In the genomic region with DNA sequence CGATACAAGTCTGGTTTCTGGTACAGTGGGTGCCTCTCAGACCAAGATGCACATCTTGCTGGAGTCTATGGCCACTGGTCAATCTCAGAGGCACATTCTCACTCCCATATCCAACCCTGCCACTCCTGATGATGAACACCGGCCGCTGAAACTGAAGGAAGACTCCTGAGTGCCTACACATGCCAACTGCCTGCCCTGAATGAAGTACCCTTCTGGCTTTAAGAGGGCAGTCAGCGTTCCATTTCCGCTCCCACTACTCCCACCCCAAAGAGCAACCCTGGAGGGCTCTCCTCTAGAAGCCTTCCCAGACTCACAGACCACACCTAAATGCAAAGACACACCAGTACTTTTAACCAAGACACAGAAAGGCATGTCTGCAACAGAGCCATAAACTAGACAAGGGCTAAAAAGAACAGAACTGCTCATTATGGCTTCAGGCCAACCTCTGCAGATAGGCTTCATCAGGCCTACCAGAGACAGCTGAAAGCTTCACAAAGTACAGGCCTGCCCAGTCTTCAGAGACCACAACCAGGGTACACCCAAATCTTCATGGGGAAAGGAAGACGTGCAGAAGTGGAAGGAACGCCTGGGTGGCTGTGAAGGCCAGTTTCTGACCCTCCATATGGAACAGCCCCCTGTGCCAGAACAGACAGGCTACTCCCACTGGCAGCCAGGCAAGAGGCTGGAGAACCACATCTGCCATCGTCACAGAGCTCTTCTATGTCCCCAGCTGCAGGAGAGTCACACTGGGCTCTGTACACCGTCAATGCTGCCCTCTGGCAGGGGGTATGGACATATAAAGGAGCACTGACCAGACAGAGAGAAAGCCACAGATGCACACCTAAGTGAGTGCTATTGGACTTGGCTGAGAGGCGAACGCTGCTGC, we compare ENCODE assay signal across 14 cellular contexts. TPM values are rescaled to one million over a fixed set of nuclear protein-coding genes. Genes with fewer than 3 reads are reported as not detected.
DNase-seq lines count a peak whose midpoint lies in the region; ATAC-seq and TF ChIP-seq lines count a peak whose summit lies in the region.
"Had no signal": no experiment of that assay in that cellular context is flagged by ENCODE, and none has a peak within 500 bp of the region (broad histone marks: within the 10 kb centered on the region; RNA-seq: fewer than 3 reads in every experiment).

No MANE protein-coding gene starts in this region.

- no peak overlapping the region for H2AFZ ChIP-seq in SK-N-SH (ENCODE audit: low read depth)

- H3K9ac ChIP-seq in SK-N-SH (no peak overlapping the region), stomach smooth muscle (ENCODE audit: low read length in 2 of 2) (peak overlapping the region; percentile 13 to 29)

- POLR2A ChIA-PET in SK-N-SH (lab: Yijun Ruan, JAX) = interaction anchor here (1.2 kb wide), 1 partner anchor 12 kb away, joined by 4 read pairs; no protein-coding TSS in a partner anchor

- TF ChIP-seq RAD21 in SK-N-SH (IDR thresholded peaks at IDR 0.05; ENCODE audit: low read length) = 0 out of 2 replicates have a peak, but pooled peaks have one; percentile 1

- H3K4me1 ChIP-seq in SK-N-SH (ENCODE audit: control insufficient read depth in 1 of 2, insufficient read depth in 2 of 2, low read depth in 1 of 2, low read length in 1 of 2) (peaks cover 0 to 52% of the 10 kb centered on the region in 2 experiments; a peak in 1 of 4 replicates), stomach smooth muscle (ENCODE audit: control insufficient read depth, insufficient read depth, low read length) (peaks cover 31% of the 10 kb centered on the region)

- H3K9me2 ChIP-seq in SK-N-SH = no peaks in the 10 kb centered on the region

- TF ChIP-seq CTCF in SK-N-SH (IDR thresholded peaks at IDR 0.05) (no peak), fibroblast of pulmonary artery (IDR thresholded peaks at IDR 0.05; ENCODE audit: low read length, missing control alignments) (no peak)

- H3K9me3 ChIP-seq in SK-N-SH = no peaks in the 10 kb centered on the region
- no peaks in the 10 kb centered on the region for H3K9me3 ChIP-seq in stomach smooth muscle (ENCODE audit: control insufficient read depth in 2 of 2, low read length in 2 of 2)
- H3K9me3 ChIP-seq: Peyer's patch, thoracic aorta had no signal

- TF ChIP-seq EP300 in SK-N-SH (IDR thresholded peaks at IDR 0.05; ENCODE audit: borderline replicate concordance in 1 of 2, low read depth in 1 of 2, low read length in 1 of 2) = no peak

- H3K36me3 ChIP-seq in SK-N-SH (replicated peaks in 1 of 2; ENCODE audit: control insufficient read depth in 1 of 2, insufficient read depth in 2 of 2, low read length in 1 of 2) (peaks cover 3 to 9% of the 10 kb centered on the region in 2 experiments), stomach smooth muscle (ENCODE audit: control insufficient read depth in 2 of 2, insufficient read depth in 2 of 2, low read length in 2 of 2) (no peaks in the 10 kb centered on the region)
- H3K36me3 ChIP-seq: thoracic aorta had no signal

- no peak overlapping the region for H3K4me2 ChIP-seq in SK-N-SH

- 94% methylated on average over 10 of the region's 11 CpGs for WGBS in SK-N-SH (ENCODE audit: low lambda C conversion rate)

- H3K27me3 ChIP-seq in SK-N-SH (ENCODE audit: insufficient read depth) (no peaks in the 10 kb centered on the region), stomach smooth muscle (ENCODE audit: control insufficient read depth in 1 of 2, insufficient read depth in 2 of 2, low read length in 2 of 2) (no peaks in the 10 kb centered on the region)
- H3K27me3 ChIP-seq: Peyer's patch had no signal

- H3F3A ChIP-seq in SK-N-SH (replicated peaks; ENCODE audit: insufficient read depth) = no peaks in the 10 kb centered on the region

- CTCF ChIA-PET in SK-N-SH (lab: Yijun Ruan, JAX) = interaction anchor here (2.1 to 2.5 kb wide), 2 partner anchors 10 to 69 kb away, joined by 10 to 12 read pairs; no protein-coding TSS in a partner anchor

- H4K20me1 ChIP-seq in SK-N-SH (ENCODE audit: insufficient read depth) = peaks cover 90% of the 10 kb centered on the region

- H3K79me2 ChIP-seq in SK-N-SH (ENCODE audit: insufficient read depth) = peaks cover 98% of the 10 kb centered on the region

- ATAC-seq in GM19452 (IDR thresholded peaks at IDR 0.05; ENCODE audit: unreplicated experiment) = no peak
- ATAC-seq: K562 had no signal

- peak overlapping the region in 1 of 2 experiments; percentile 54; a peak in 1 of 4 replicates for H3K27ac ChIP-seq in SK-N-SH (ENCODE audit: low read depth in 2 of 2, low read length in 1 of 2)
- H3K27ac ChIP-seq in stomach smooth muscle (ENCODE audit: low read length) = peak overlapping the region; percentile 55
- H3K27ac ChIP-seq: Peyer's patch, thoracic aorta had no signal

- H3K4me3 ChIP-seq in SK-N-SH (ENCODE audit: low read depth in 2 of 2, low read length in 1 of 2) (no peak overlapping the region), fibroblast of pulmonary artery (replicated peaks; ENCODE audit: low read depth, low read length) (no peak overlapping the region), stomach smooth muscle (ENCODE audit: low read length in 2 of 2) (peak overlapping the region in 1 of 2 donors; percentile 15)
- H3K4me3 ChIP-seq: K562, Peyer's patch, thoracic aorta had no signal

- peak; percentile 43 for DNase-seq in SK-N-SH
- peak; percentile 18 for DNase-seq in fibroblast of pulmonary artery (ENCODE audit: low read depth)
- peak; percentile 61 for DNase-seq in midbrain (lab: John Stamatoyannopoulos, UW)
- DNase-seq in activated CD4-positive, CD25-positive, alpha-beta regulatory T cell treated with anti-CD3 and anti-CD28 coated beads, Interleukin-2, amount 50 U/mL, for 72 hours = no peak
- no peak for DNase-seq in SW 1271 (lab: John Stamatoyannopoulos, UW)
- DNase-seq in mesenteric fat pad (ENCODE audit: low spot score) = no peak
- DNase-seq: activated gamma-delta T cell; NCI-H2029 treated with DMSO at 0.1 percent for 48 hours; stimulated activated CD4-positive, alpha-beta T cell treated with anti-CD3 and anti-CD28 coated beads, Interleukin-4, amount 100 ng/mL, for 24 hours had no signal

TF ChIP-seq in SK-N-SH, 30 proteins besides CTCF, POLR2A, EP300 and RAD21:
- TF ChIP-seq NFIC (IDR thresholded peaks at IDR 0.05; ENCODE audit: borderline replicate concordance) = no peak

RNA-seq across cellular contexts. Expression of a gene that starts 14.2 kb away (rescaled TPM):
- 58.4 and 61.7 TPM in 2 replicates for polyA plus RNA-seq in SK-N-SH (2012; rRNA removed)
- polyA plus RNA-seq in SK-N-SH (2012; cell fraction: cytosol; rRNA removed) = 78.1 and 80.4 TPM in 2 replicates
- 24.1 and 31.7 TPM in 2 replicates for polyA plus RNA-seq in SK-N-SH (2012; cell fraction: nucleus; rRNA removed)
- total RNA-seq in mesenteric fat pad = 92.6 TPM

Comparison
In these comparisons a context has a peak if more than half of its experiments do, and no peak if none do; other contexts are left out.
1. DNase-seq: peak in SK-N-SH (single experiment), fibroblast of pulmonary artery (single experiment) and midbrain (single experiment); none in activated CD4-positive, CD25-positive, alpha-beta regulatory T cell treated with anti-CD3 and anti-CD28 coated beads, Interleukin-2, amount 50 U/mL, for 72 hours (single experiment), SW 1271 (0 of 2) and mesenteric fat pad (single experiment).